In genomic region chr2:14552286-14552685, GRCh38 we compare ENCODE assay signal across 35 cellular contexts.
"Had no signal": no experiment of that assay in that cellular context is flagged by ENCODE, and none has a peak within 500 bp of the region (broad histone marks: within the 10 kb centered on the region; RNA-seq: fewer than 3 reads in every experiment).

No MANE protein-coding gene starts in this region.

- DNase-seq: Karpas-422, Kasumi-1, MG63, MM.1S, MV-4-11, NCI-H1048, NCI-H1092, NCI-H1092 treated with DMSO at 0.1 percent for 48 hours, NCI-H1105, NCI-H1105 treated with DMSO at 0.1 percent for 48 hours, NCI-H1417, NCI-H1417 treated with DMSO at 0.1 percent for 48 hours, NCI-H1436, NCI-H1436 treated with DMSO at 0.1 percent for 48 hours, NCI-H146, NCI-H1694, NCI-H1694 treated with DMSO at 0.1 percent for 48 hours, NCI-H187, NCI-H187 treated with DMSO at 0.1 percent for 48 hours, NCI-H1930, NCI-H2029, NCI-H2029 treated with DMSO at 0.1 percent for 48 hours, NCI-H2081, NCI-H2081 treated with DMSO at 0.1 percent for 48 hours, NCI-H2107, NCI-H2171, NCI-H2171 treated with DMSO at 0.1 percent for 48 hours, NCI-H2227 treated with DMSO at 0.1 percent for 48 hours, NCI-H226, NCI-H345, NCI-H446, NCI-H446 treated with DMSO at 0.1 percent for 48 hours, NCI-H510A, NCI-H510A treated with DMSO at 0.1 percent for 48 hours had no signal

- H3K9me3 ChIP-seq: MG63 had no signal

- H3K9ac ChIP-seq: KMS-11 had no signal

- H3K27ac ChIP-seq: KMS-11 had no signal

- H3K27me3 ChIP-seq: MG63 had no signal

- H3K36me3 ChIP-seq: MG63 had no signal

- H3K4me3 ChIP-seq: MG63 had no signal

- H3K4me2 ChIP-seq: KMS-11 had no signal
